Comparison of ENCODE assay signal across 18 cellular contexts in the genomic region with DNA sequence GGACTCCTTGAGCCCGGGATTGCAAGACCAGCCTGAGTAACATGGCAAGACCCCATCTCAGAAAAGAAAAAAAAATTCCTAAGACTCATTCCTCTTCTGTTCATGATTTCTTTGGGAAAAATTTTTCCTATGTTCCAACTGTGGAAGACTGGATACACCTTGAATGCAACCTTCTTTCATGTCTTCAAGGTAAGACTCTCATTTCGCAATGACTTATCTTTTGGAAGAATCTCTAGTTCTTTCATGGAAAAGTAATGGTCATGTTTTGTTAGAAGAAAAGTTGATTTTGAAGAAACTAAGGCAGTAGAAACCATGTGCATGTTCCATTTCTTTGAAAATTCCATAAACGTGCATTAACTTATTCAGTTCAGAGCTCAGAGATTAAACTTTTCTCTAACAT. TPM values are rescaled to one million over a fixed set of nuclear protein-coding genes. Genes with fewer than 3 reads are reported as not detected.
DNase-seq lines count a peak whose midpoint lies in the region; ATAC-seq and TF ChIP-seq lines count a peak whose summit lies in the region.
"Had no signal": no experiment of that assay in that cellular context is flagged by ENCODE, and none has a peak within 500 bp of the region (broad histone marks: within the 10 kb centered on the region; RNA-seq: fewer than 3 reads in every experiment).

No MANE protein-coding gene starts in this region.

- H3K27ac Mint-ChIP-seq in activated CD4-positive, alpha-beta T cell treated with anti-CD3 and anti-CD28 coated beads for 36 hours = peak overlapping the region; percentile 84
- no peak overlapping the region for H3K27ac Mint-ChIP-seq in activated CD4-positive, alpha-beta T cell treated with anti-CD3 and anti-CD28 coated beads, Interleukin-2, amount 10 ng/mL, durations not matched to agents 7 days and 5 days
- peak overlapping the region; percentile 97 for H3K27ac Mint-ChIP-seq in activated naive CD4-positive, alpha-beta T cell treated with anti-CD3 and anti-CD28 coated beads for 36 hours
- H3K27ac Mint-ChIP-seq in activated T-helper 2 cell treated with anti-CD3 and anti-CD28 coated beads, Interferon-gamma antibody, Interleukin-2, Interleukin-4, amounts not matched to agents 10 μg/mL and 5 μg/mL and 100 μg/mL, durations not matched to agents 14 hours and 24 hours and 36 hours = peak overlapping the region; percentile 89
- H3K27ac Mint-ChIP-seq: B cell; CD4-positive, alpha-beta T cell; H9 had no signal

- intact Hi-C loops in activated CD4-positive, alpha-beta T cell treated with anti-CD3 and anti-CD28 coated beads for 36 hours (cut with DNase I, micrococcal nuclease) = loop anchor here in 1 of 2 experiments (2.0 kb wide), 1 partner anchor 198 kb away; no protein-coding TSS in a partner anchor
- intact Hi-C loops in activated naive CD4-positive, alpha-beta T cell treated with anti-CD3 and anti-CD28 coated beads for 36 hours (cut with micrococcal nuclease) = no loop called here
- intact Hi-C loops in activated T-helper 2 cell treated with anti-CD3 and anti-CD28 coated beads, Interferon-gamma antibody, Interleukin-2, Interleukin-4, amounts not matched to agents 10 μg/mL and 5 μg/mL and 100 μg/mL, durations not matched to agents 14 hours and 24 hours and 36 hours (cut with micrococcal nuclease) = no loop called here

- H3K4me3 Mint-ChIP-seq in activated CD4-positive, alpha-beta T cell treated with anti-CD3 and anti-CD28 coated beads for 36 hours = peak overlapping the region; percentile 67
- H3K4me3 Mint-ChIP-seq in activated CD4-positive, alpha-beta T cell treated with anti-CD3 and anti-CD28 coated beads, Interleukin-2, amount 10 ng/mL, durations not matched to agents 7 days and 5 days = no peak overlapping the region
- peak overlapping the region; percentile 74 for H3K4me3 Mint-ChIP-seq in activated naive CD4-positive, alpha-beta T cell treated with anti-CD3 and anti-CD28 coated beads for 36 hours
- peak overlapping the region; percentile 69 for H3K4me3 Mint-ChIP-seq in activated T-helper 2 cell treated with anti-CD3 and anti-CD28 coated beads, Interferon-gamma antibody, Interleukin-2, Interleukin-4, amounts not matched to agents 10 μg/mL and 5 μg/mL and 100 μg/mL, durations not matched to agents 14 hours and 24 hours and 36 hours (ENCODE audit: low read depth)
- H3K4me3 Mint-ChIP-seq: B cell; CD4-positive, alpha-beta T cell; H9 had no signal

- no peak for TF ChIP-seq RAD21 in Ishikawa (IDR thresholded peaks at IDR 0.05; ENCODE audit: low read depth)

- DNase-seq in activated CD4-positive, alpha-beta T cell treated with anti-CD3 and anti-CD28 coated beads for 36 hours = no peak
- no peak for DNase-seq in activated CD4-positive, alpha-beta T cell treated with anti-CD3 and anti-CD28 coated beads, Interleukin-2, amount 10 ng/mL, durations not matched to agents 7 days and 5 days
- no peak for DNase-seq in activated naive CD4-positive, alpha-beta T cell treated with anti-CD3 and anti-CD28 coated beads for 36 hours
- DNase-seq in activated naive CD4-positive, alpha-beta T cell (lab: John Stamatoyannopoulos, UW) = no peak
- no peak for DNase-seq in activated T-helper 2 cell treated with anti-CD3 and anti-CD28 coated beads, Interferon-gamma antibody, Interleukin-2, Interleukin-4, amounts not matched to agents 10 μg/mL and 5 μg/mL and 100 μg/mL, durations not matched to agents 14 hours and 24 hours and 36 hours (ENCODE audit: low spot score)
- DNase-seq in left lobe of liver (ENCODE audit: low spot score) = no peak
- no peak for DNase-seq in stimulated activated CD4-positive, alpha-beta T cell treated with anti-CD3 and anti-CD28 coated beads, Interleukin-4, amount 100 ng/mL, for 24 hours
- DNase-seq: ACHN; C1 segment of cervical spinal cord; Calu3; CD4-positive, alpha-beta T cell; DMS 273 treated with DMSO at 0.1 percent for 48 hours; DMS79; GOT3; H9 had no signal

- TF ChIP-seq EP300 in Ishikawa (IDR thresholded peaks at IDR 0.05; ENCODE audit: borderline replicate concordance) = no peak

- H3K9me3 Mint-ChIP-seq in activated CD4-positive, alpha-beta T cell treated with anti-CD3 and anti-CD28 coated beads for 36 hours (ENCODE audit: low read depth) = no peaks in the 10 kb centered on the region
- peaks cover 6% of the 10 kb centered on the region for H3K9me3 Mint-ChIP-seq in activated CD4-positive, alpha-beta T cell treated with anti-CD3 and anti-CD28 coated beads, Interleukin-2, amount 10 ng/mL, durations not matched to agents 7 days and 5 days
- no peaks in the 10 kb centered on the region for H3K9me3 Mint-ChIP-seq in activated naive CD4-positive, alpha-beta T cell treated with anti-CD3 and anti-CD28 coated beads for 36 hours
- H3K9me3 Mint-ChIP-seq in activated T-helper 2 cell treated with anti-CD3 and anti-CD28 coated beads, Interferon-gamma antibody, Interleukin-2, Interleukin-4, amounts not matched to agents 10 μg/mL and 5 μg/mL and 100 μg/mL, durations not matched to agents 14 hours and 24 hours and 36 hours = peaks cover 7% of the 10 kb centered on the region
- H3K9me3 Mint-ChIP-seq: CD4-positive, alpha-beta T cell; H9 had no signal

- CTCF ChIA-PET in activated CD4-positive, alpha-beta T cell treated with anti-CD3 and anti-CD28 coated beads for 36 hours (lab: Charles Lee) = no interaction called here
- CTCF ChIA-PET in activated CD4-positive, alpha-beta T cell treated with anti-CD3 and anti-CD28 coated beads, Interleukin-2, amount 10 ng/mL, durations not matched to agents 7 days and 5 days (lab: Charles Lee) = interaction anchor here (0.6 kb wide), 1 partner anchor 129 kb away, joined by 3 read pairs; no protein-coding TSS in a partner anchor
- CTCF ChIA-PET in activated naive CD4-positive, alpha-beta T cell treated with anti-CD3 and anti-CD28 coated beads for 36 hours (lab: Charles Lee) = interaction anchor here (0.7 to 2.3 kb wide), 2 partner anchors 11 to 16 kb away, joined by 3 to 11 read pairs; no protein-coding TSS in a partner anchor

- POLR2A ChIA-PET in activated CD4-positive, alpha-beta T cell treated with anti-CD3 and anti-CD28 coated beads for 36 hours (lab: Charles Lee) = no interaction called here
- POLR2A ChIA-PET in activated CD4-positive, alpha-beta T cell treated with anti-CD3 and anti-CD28 coated beads, Interleukin-2, amount 10 ng/mL, durations not matched to agents 7 days and 5 days (lab: Charles Lee) = no interaction called here

- H3K36me3 Mint-ChIP-seq in activated CD4-positive, alpha-beta T cell treated with anti-CD3 and anti-CD28 coated beads for 36 hours (ENCODE audit: low read depth) = peaks cover 44% of the 10 kb centered on the region
- H3K36me3 Mint-ChIP-seq in activated CD4-positive, alpha-beta T cell treated with anti-CD3 and anti-CD28 coated beads, Interleukin-2, amount 10 ng/mL, durations not matched to agents 7 days and 5 days (ENCODE audit: low read depth) = no peaks in the 10 kb centered on the region
- peaks cover 55% of the 10 kb centered on the region for H3K36me3 Mint-ChIP-seq in activated naive CD4-positive, alpha-beta T cell treated with anti-CD3 and anti-CD28 coated beads for 36 hours (ENCODE audit: low read depth)
- peaks cover 36% of the 10 kb centered on the region for H3K36me3 Mint-ChIP-seq in activated T-helper 2 cell treated with anti-CD3 and anti-CD28 coated beads, Interferon-gamma antibody, Interleukin-2, Interleukin-4, amounts not matched to agents 10 μg/mL and 5 μg/mL and 100 μg/mL, durations not matched to agents 14 hours and 24 hours and 36 hours (ENCODE audit: low read depth)

- H3K27me3 Mint-ChIP-seq in activated CD4-positive, alpha-beta T cell treated with anti-CD3 and anti-CD28 coated beads for 36 hours = no peaks in the 10 kb centered on the region
- no peaks in the 10 kb centered on the region for H3K27me3 Mint-ChIP-seq in activated CD4-positive, alpha-beta T cell treated with anti-CD3 and anti-CD28 coated beads, Interleukin-2, amount 10 ng/mL, durations not matched to agents 7 days and 5 days
- H3K27me3 Mint-ChIP-seq in activated naive CD4-positive, alpha-beta T cell treated with anti-CD3 and anti-CD28 coated beads for 36 hours (ENCODE audit: low read depth) = no peaks in the 10 kb centered on the region
- H3K27me3 Mint-ChIP-seq in activated T-helper 2 cell treated with anti-CD3 and anti-CD28 coated beads, Interferon-gamma antibody, Interleukin-2, Interleukin-4, amounts not matched to agents 10 μg/mL and 5 μg/mL and 100 μg/mL, durations not matched to agents 14 hours and 24 hours and 36 hours (ENCODE audit: low read depth) = no peaks in the 10 kb centered on the region
- H3K27me3 Mint-ChIP-seq: CD4-positive, alpha-beta T cell had no signal

- no peak for ATAC-seq in activated CD4-positive, alpha-beta T cell treated with anti-CD3 and anti-CD28 coated beads for 36 hours
- ATAC-seq in left lobe of liver = no peak
- ATAC-seq: GM12878 had no signal

- peaks cover 82% of the 10 kb centered on the region for H3K4me1 Mint-ChIP-seq in activated CD4-positive, alpha-beta T cell treated with anti-CD3 and anti-CD28 coated beads for 36 hours
- peaks cover 69% of the 10 kb centered on the region for H3K4me1 Mint-ChIP-seq in activated CD4-positive, alpha-beta T cell treated with anti-CD3 and anti-CD28 coated beads, Interleukin-2, amount 10 ng/mL, durations not matched to agents 7 days and 5 days
- H3K4me1 Mint-ChIP-seq in activated naive CD4-positive, alpha-beta T cell treated with anti-CD3 and anti-CD28 coated beads for 36 hours (ENCODE audit: low read depth) = peaks cover 86% of the 10 kb centered on the region
- peaks cover 63% of the 10 kb centered on the region for H3K4me1 Mint-ChIP-seq in activated T-helper 2 cell treated with anti-CD3 and anti-CD28 coated beads, Interferon-gamma antibody, Interleukin-2, Interleukin-4, amounts not matched to agents 10 μg/mL and 5 μg/mL and 100 μg/mL, durations not matched to agents 14 hours and 24 hours and 36 hours (ENCODE audit: low read depth)

TF ChIP-seq in Ishikawa, 13 proteins besides CTCF, POLR2A, EP300 and RAD21:
- TF ChIP-seq CEBPB (IDR thresholded peaks at IDR 0.05) = 0 out of 2 replicates have a peak, but pooled peaks have one; percentile 12
- no peak for TF ChIP-seq NFIC (IDR thresholded peaks at IDR 0.05)

RNA-seq across cellular contexts. Expression of gene BBS12, which starts 26.0 kb away (rescaled TPM):
- 1 to 10 TPM; 2.8 to 3.9 TPM for total RNA-seq in activated CD4-positive, alpha-beta T cell treated with anti-CD3 and anti-CD28 coated beads for 36 hours
- 1 to 10 TPM; 1.7 to 2.1 TPM for total RNA-seq in activated CD4-positive, alpha-beta T cell treated with anti-CD3 and anti-CD28 coated beads, Interleukin-2, amount 10 ng/mL, durations not matched to agents 7 days and 5 days
- 1 to 10 TPM; 1.7 to 2.2 TPM for total RNA-seq in activated naive CD4-positive, alpha-beta T cell treated with anti-CD3 and anti-CD28 coated beads for 36 hours
- 3.7 and 5.5 TPM in 2 replicates for total RNA-seq in activated T-helper 2 cell treated with anti-CD3 and anti-CD28 coated beads, Interferon-gamma antibody, Interleukin-2, Interleukin-4, amounts not matched to agents 10 μg/mL and 5 μg/mL and 100 μg/mL, durations not matched to agents 14 hours and 24 hours and 36 hours
- 0.55 TPM for total RNA-seq in left lobe of liver
